ENCODE assay signal across 19 cellular contexts in the genomic region with DNA sequence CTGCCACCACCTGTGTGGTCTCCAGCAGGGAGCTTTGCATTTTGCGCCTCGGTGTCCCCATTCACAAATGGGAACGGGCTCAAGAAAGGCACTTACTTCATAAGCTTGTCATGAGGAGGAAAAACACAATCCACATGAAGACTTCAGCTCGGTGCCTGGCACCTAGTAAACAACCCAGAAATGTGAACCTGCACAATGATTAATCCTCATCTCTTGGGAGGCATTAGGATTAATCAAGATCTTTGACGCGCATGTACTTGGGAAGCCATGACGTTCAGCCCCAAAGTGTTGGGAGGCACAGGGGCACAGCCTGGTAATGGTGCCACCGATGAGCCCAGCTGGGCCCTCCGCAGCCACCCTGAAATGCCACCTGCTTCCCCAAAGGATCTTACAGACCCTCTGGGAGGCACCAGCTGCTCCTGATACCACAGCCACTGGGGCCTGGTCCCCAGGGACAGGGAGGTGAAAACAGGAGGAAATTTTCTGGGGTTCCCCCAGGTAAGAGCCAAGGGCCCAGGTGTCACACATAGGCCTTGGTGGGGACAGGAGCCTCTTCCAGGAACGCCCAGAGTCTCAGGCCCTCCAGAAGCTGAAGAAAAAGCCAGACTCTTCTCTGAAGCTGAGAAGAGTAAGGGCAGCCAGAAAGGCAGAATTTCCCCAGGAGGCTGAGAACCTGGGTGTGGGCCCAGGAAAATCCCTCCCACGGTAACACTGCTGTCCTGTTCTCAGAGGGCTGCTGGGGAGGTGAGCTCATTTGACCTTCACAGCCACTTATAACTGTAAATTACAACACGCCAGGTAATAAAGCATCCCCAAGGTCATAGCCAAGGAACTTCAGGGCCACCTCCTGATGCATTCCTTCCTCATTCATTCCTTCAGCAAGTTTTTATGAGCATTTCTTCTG.
DNase-seq lines count a peak whose midpoint lies in the region; ATAC-seq and TF ChIP-seq lines count a peak whose summit lies in the region.
"Had no signal": no experiment of that assay in that cellular context is flagged by ENCODE, and none has a peak within 500 bp of the region (broad histone marks: within the 10 kb centered on the region; RNA-seq: fewer than 3 reads in every experiment).

No MANE protein-coding gene starts in this region.

- H3K9ac ChIP-seq in neural progenitor cell, result no peak overlapping the region

- no peaks in the 10 kb centered on the region for H3K79me2 ChIP-seq in neural progenitor cell (ENCODE audit: low read depth)

- peak; percentile 58 for ATAC-seq in GM18868 (IDR thresholded peaks at IDR 0.05; ENCODE audit: unreplicated experiment)
- no peak for ATAC-seq in esophagus mucosa
- no peak for ATAC-seq in HG02588 (IDR thresholded peaks at IDR 0.05; ENCODE audit: unreplicated experiment)
- ATAC-seq: lower lobe of right lung; naive thymus-derived CD8-positive, alpha-beta T cell had no signal

- peaks cover 11% of the 10 kb centered on the region for H3K27me3 Mint-ChIP-seq in neural progenitor cell (ENCODE audit: insufficient read depth, low read depth)
- H3K27me3 Mint-ChIP-seq: CD4-positive, alpha-beta T cell; naive thymus-derived CD8-positive, alpha-beta T cell had no signal

- peaks cover 2% of the 10 kb centered on the region for H3K9me3 Mint-ChIP-seq in neural progenitor cell
- H3K9me3 Mint-ChIP-seq: CD4-positive, alpha-beta T cell; naive thymus-derived CD8-positive, alpha-beta T cell; T-helper 2 cell treated with Interferon-gamma antibody and Interleukin-4, amounts not matched to agents 5 μg/mL and 100 μg/mL, for 36 hours had no signal

- no peak overlapping the region for H3K27ac ChIP-seq in neural progenitor cell
- H3K27ac ChIP-seq: lower lobe of right lung, transverse colon had no signal

- peak; percentile 32 for DNase-seq in NCI-H2107 treated with DMSO at 0.1 percent for 48 hours (lab: John Stamatoyannopoulos, UW; ENCODE audit: unreplicated experiment)
- DNase-seq in NCI-H2107 (lab: John Stamatoyannopoulos, UW), result no peak
- DNase-seq in NCI-H82 treated with DMSO at 0.1 percent for 48 hours (lab: John Stamatoyannopoulos, UW; ENCODE audit: unreplicated experiment), result peak; percentile 24
- no peak for DNase-seq in neural progenitor cell (ENCODE audit: low spot score)
- DNase-seq in dedifferentiated amniotic fluid mesenchymal stem cell (ENCODE audit: extremely low spot score), result no peak
- DNase-seq: 8988T; CD4-positive, alpha-beta T cell; KBM-7; lower lobe of right lung; naive thymus-derived CD8-positive, alpha-beta T cell; NCI-H1105; NCI-H2227 treated with DMSO at 0.1 percent for 48 hours; retina; SHP77; transverse colon had no signal

- no peaks in the 10 kb centered on the region for H4K20me1 ChIP-seq in neural progenitor cell (ENCODE audit: low read depth)

- H2AFZ ChIP-seq in neural progenitor cell (replicated peaks), result no peak overlapping the region

- no peak overlapping the region for H3K4me3 Mint-ChIP-seq in neural progenitor cell
- H3K4me3 Mint-ChIP-seq: CD4-positive, alpha-beta T cell; naive thymus-derived CD8-positive, alpha-beta T cell; T-helper 2 cell treated with Interferon-gamma antibody and Interleukin-4, amounts not matched to agents 5 μg/mL and 100 μg/mL, for 36 hours had no signal

- no peak for TF ChIP-seq CTCF in neural progenitor cell (IDR thresholded peaks at IDR 0.05)

- H3K27me3 ChIP-seq in neural progenitor cell, result peaks cover 15% of the 10 kb centered on the region
- H3K27me3 ChIP-seq: transverse colon had no signal

- peaks cover 6% of the 10 kb centered on the region for H3K4me1 Mint-ChIP-seq in neural progenitor cell

- H3K4me1 ChIP-seq in neural progenitor cell, result peaks cover 9% of the 10 kb centered on the region

- no peaks in the 10 kb centered on the region for H3F3A ChIP-seq in neural progenitor cell (ENCODE audit: low read depth)

- H3K36me3 Mint-ChIP-seq in neural progenitor cell, result no peaks in the 10 kb centered on the region
- H3K36me3 Mint-ChIP-seq: naive thymus-derived CD8-positive, alpha-beta T cell had no signal

- peak overlapping the region; percentile 26 for H3K27ac Mint-ChIP-seq in neural progenitor cell
- H3K27ac Mint-ChIP-seq: CD4-positive, alpha-beta T cell; T-helper 2 cell treated with Interferon-gamma antibody and Interleukin-4, amounts not matched to agents 5 μg/mL and 100 μg/mL, for 36 hours had no signal

- H3K36me3 ChIP-seq in neural progenitor cell, result no peaks in the 10 kb centered on the region
- H3K36me3 ChIP-seq: lower lobe of right lung, transverse colon had no signal

- H3K4me2 ChIP-seq in neural progenitor cell, result no peak overlapping the region

- H3K4me3 ChIP-seq in neural progenitor cell, result no peak overlapping the region
- H3K4me3 ChIP-seq: lower lobe of right lung, transverse colon had no signal

- H3K9me3 ChIP-seq in neural progenitor cell (ENCODE audit: low read depth), result no peaks in the 10 kb centered on the region
- H3K9me3 ChIP-seq: lower lobe of right lung, transverse colon had no signal

Comparison
In these comparisons a context has a peak if more than half of its experiments do, and no peak if none do; other contexts are left out.
1. DNase-seq: peak in NCI-H2107 treated with DMSO at 0.1 percent for 48 hours (single experiment) and NCI-H82 treated with DMSO at 0.1 percent for 48 hours (single experiment); none in NCI-H2107 (single experiment), neural progenitor cell (single experiment) and dedifferentiated amniotic fluid mesenchymal stem cell (single experiment).